ENCODE assay signal across 31 cellular contexts in genomic region chr15:46616033-46616432, GRCh38.
"Had no signal": no experiment of that assay in that cellular context is flagged by ENCODE, and none has a peak within 500 bp of the region (broad histone marks: within the 10 kb centered on the region; RNA-seq: fewer than 3 reads in every experiment).

No MANE protein-coding gene starts in this region.

- H3K4me3 ChIP-seq: adrenal gland, ascending aorta, body of pancreas, breast epithelium, cardiac muscle cell had no signal

- H3K36me3 ChIP-seq: adrenal gland, ascending aorta, brain microvascular endothelial cell, breast epithelium, cardiac muscle cell had no signal

- H3K4me1 ChIP-seq: adrenal gland, ascending aorta, body of pancreas, breast epithelium had no signal

- H3K27me3 ChIP-seq: adrenal gland, ascending aorta, body of pancreas, brain microvascular endothelial cell, breast epithelium, cardiac muscle cell had no signal

- DNase-seq: activated effector memory CD4-positive, alpha-beta T cell treated with anti-CD3 and anti-CD28 coated beads, Interleukin-2, amount 50 U/mL, for 16 hours; activated effector memory CD4-positive, alpha-beta T cell treated with Interleukin-2 at 50 U/mL for 16 hours; activated gamma-delta T cell; activated gamma-delta T cell treated with Interleukin-2 at 50 U/mL for 16 hours; activated naive CD4-positive, alpha-beta T cell; activated naive CD4-positive, alpha-beta T cell treated with anti-CD3 and anti-CD28 coated beads for 36 hours; activated naive CD4-positive, alpha-beta T cell treated with anti-CD3 and anti-CD28 coated beads, Interleukin-2, amount 10 ng/mL, durations not matched to agents 7 days and 5 days; activated naive CD4-positive, alpha-beta T cell treated with anti-CD3 and anti-CD28 coated beads, Interleukin-2, amount 50 U/mL, for 16 hours; activated naive CD4-positive, alpha-beta T cell treated with Interleukin-2 at 50 U/mL for 16 hours; activated naive CD8-positive, alpha-beta T cell treated with anti-CD3 and anti-CD28 coated beads for 36 hours; activated naive CD8-positive, alpha-beta T cell treated with anti-CD3 and anti-CD28 coated beads, Interleukin-2, amount 10 ng/mL, durations not matched to agents 7 days and 5 days; activated naive CD8-positive, alpha-beta T cell treated with anti-CD3 and anti-CD28 coated beads, Interleukin-2, amount 50 U/mL, for 24 hours; activated T-cell treated with anti-CD3 and anti-CD28 coated beads, Interleukin-2, amount 50 U/mL, for 24 hours; activated T-cell treated with anti-CD3 and anti-CD28 coated beads, Interleukin-2, amount 50 U/mL, for 4 hours; activated T-cell treated with anti-CD3 and anti-CD28 coated beads, Interleukin-2, amount 50 U/mL, for 48 hours; activated T-cell treated with anti-CD3 and anti-CD28 coated beads, Interleukin-2, amount 50 U/mL, for 72 hours; adrenal gland; amniotic stem cell; amygdala; anterior cingulate cortex; aorta; body of pancreas; brain microvascular endothelial cell; caudate nucleus; central memory CD4-positive, alpha-beta T cell; cerebellar nuclear complex had no signal

- ATAC-seq: activated naive CD4-positive, alpha-beta T cell treated with anti-CD3 and anti-CD28 coated beads, Interleukin-2, amount 50 U/mL, for 72 hours; activated naive CD8-positive, alpha-beta T cell treated with anti-CD3 and anti-CD28 coated beads, Interleukin-2, amount 50 U/mL, for 24 hours; activated T-cell treated with anti-CD3 and anti-CD28 coated beads, Interleukin-2, amount 50 U/mL, for 4 hours; activated T-cell treated with anti-CD3 and anti-CD28 coated beads, Interleukin-2, amount 50 U/mL, for 72 hours; activated T-helper 17 cell treated with anti-CD3 and anti-CD28 coated beads, Interleukin-2, amount 50 U/mL, for 72 hours; body of pancreas had no signal

- H3K27ac ChIP-seq: adrenal gland, ascending aorta, body of pancreas, brain microvascular endothelial cell, breast epithelium, cardiac muscle cell had no signal

- H3K9me3 ChIP-seq: adrenal gland, ascending aorta, body of pancreas, breast epithelium had no signal
